Comparison of ENCODE assay signal across 2 cellular contexts in the genomic region with DNA sequence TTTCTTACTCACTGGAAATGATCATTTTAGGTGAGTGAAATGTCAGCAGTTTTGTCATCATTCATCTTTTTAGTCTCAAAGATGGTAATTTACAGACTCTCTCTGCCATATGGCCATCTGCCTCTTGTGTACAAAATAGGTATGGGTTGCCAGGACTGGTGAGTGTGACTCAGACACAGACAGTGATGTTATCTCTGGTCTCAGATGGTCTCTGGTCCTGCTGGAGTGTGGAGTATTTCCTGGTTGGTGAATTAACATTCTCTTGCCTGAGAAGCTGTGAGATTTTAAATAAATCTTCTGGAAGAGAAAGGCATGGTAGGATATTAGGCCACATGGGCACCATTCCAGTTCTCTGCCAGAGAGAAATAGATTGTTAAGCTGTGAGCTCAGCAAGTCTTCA.
TF ChIP-seq lines count a peak whose summit lies in the region.

No MANE protein-coding gene starts in this region.

TF ChIP-seq in HCT116, 20 proteins besides CTCF, POLR2A, EP300 and RAD21:
- TF ChIP-seq EZH2phosphoT487 (IDR thresholded peaks at IDR 0.05; ENCODE audit: borderline replicate concordance) (no peak), YY1 (IDR thresholded peaks at IDR 0.05; ENCODE audit: extremely low read depth, insufficient replicate concordance, low read depth, low read length) (no peak), ELF1 (IDR thresholded peaks at IDR 0.05; ENCODE audit: borderline replicate concordance, low read depth) (no peak), CBX3 (IDR thresholded peaks at IDR 0.05; ENCODE audit: low read depth) (no peak), ZNF274 (IDR thresholded peaks at IDR 0.05; ENCODE audit: low read depth, low read length) (no peak), ATF3 (IDR thresholded peaks at IDR 0.05) (no peak), MAX (IDR thresholded peaks at IDR 0.05) (no peak), SRF (IDR thresholded peaks at IDR 0.05; ENCODE audit: low read depth) (no peak), FOSL1 (IDR thresholded peaks at IDR 0.05; ENCODE audit: low read depth) (no peak), EZH2 (IDR thresholded peaks at IDR 0.05) (no peak), POLR2AphosphoS5 (IDR thresholded peaks at IDR 0.05; ENCODE audit: low read depth, low read length) (no peak), REST (IDR thresholded peaks at IDR 0.05; ENCODE audit: low read depth) (no peak), JUND (IDR thresholded peaks at IDR 0.05) (no peak), SP1 (IDR thresholded peaks at IDR 0.05; ENCODE audit: low read depth) (no peak), SIN3A (IDR thresholded peaks at IDR 0.05; ENCODE audit: low read depth) (no peak), TCF7L2 (IDR thresholded peaks at IDR 0.05; ENCODE audit: borderline replicate concordance, extremely low read depth, insufficient read depth, insufficient read length) (no peak), ZFX (IDR thresholded peaks at IDR 0.05) (no peak)
TF ChIP-seq in HCT116: peak in this region for 0.

TF ChIP-seq in SK-N-SH, 30 proteins besides CTCF, POLR2A, EP300 and RAD21:
- TF ChIP-seq NFIC (IDR thresholded peaks at IDR 0.05; ENCODE audit: borderline replicate concordance) (peak; percentile 44; the same call in 1 of the 2 replicates), EZH2phosphoT487 (IDR thresholded peaks at IDR 0.05; ENCODE audit: borderline replicate concordance, low read depth) (no peak), NRF1 (IDR thresholded peaks at IDR 0.05; ENCODE audit: low read depth, low read length) (no peak), TCF12 (IDR thresholded peaks at IDR 0.05) (peak; percentile 87), RCOR1 (IDR thresholded peaks at IDR 0.05; ENCODE audit: low read length) (no peak), TEAD4 (IDR thresholded peaks at IDR 0.05; ENCODE audit: borderline replicate concordance, insufficient read depth) (0 out of 2 replicates have a peak, but pooled peaks have one; percentile 9), TAF1 (IDR thresholded peaks at IDR 0.05; ENCODE audit: borderline replicate concordance, low read depth, low read length) (no peak), FOXM1 (IDR thresholded peaks at IDR 0.05; ENCODE audit: low read depth) (no peak), SMC3 (IDR thresholded peaks at IDR 0.05; ENCODE audit: low read depth, low read length) (no peak), FOXJ3 (CRISPR knock-in tag; IDR thresholded peaks at IDR 0.05) (no peak), MEF2A (IDR thresholded peaks at IDR 0.05; ENCODE audit: borderline replicate concordance, low read depth) (no peak), JUND (IDR thresholded peaks at IDR 0.05) (peak; percentile 47; the same call in 1 of the 2 replicates), USF1 (IDR thresholded peaks at IDR 0.05; ENCODE audit: borderline replicate concordance, low read depth) (no peak), FOSL2 (IDR thresholded peaks at IDR 0.05; ENCODE audit: borderline replicate concordance, low read depth) (peak; percentile 28; the same call in 1 of the 2 replicates), ELF1 (IDR thresholded peaks at IDR 0.05) (0 out of 2 replicates have a peak, but pooled peaks have one; percentile 31), POLR2AphosphoS5 (IDR thresholded peaks at IDR 0.05; ENCODE audit: low read depth, low read length) (no peak), GATA2 (CRISPR knock-in tag; IDR thresholded peaks at IDR 0.05) (no peak), RXRA (IDR thresholded peaks at IDR 0.05; ENCODE audit: borderline replicate concordance, low read depth) (no peak), GABPA (IDR thresholded peaks at IDR 0.05; ENCODE audit: low read depth) (no peak), SIN3A (IDR thresholded peaks at IDR 0.05; ENCODE audit: borderline replicate concordance, low read depth, low read length) (no peak), MXI1 (IDR thresholded peaks at IDR 0.05; ENCODE audit: low read depth, low read length) (no peak)
- TF ChIP-seq, protein P1, sequence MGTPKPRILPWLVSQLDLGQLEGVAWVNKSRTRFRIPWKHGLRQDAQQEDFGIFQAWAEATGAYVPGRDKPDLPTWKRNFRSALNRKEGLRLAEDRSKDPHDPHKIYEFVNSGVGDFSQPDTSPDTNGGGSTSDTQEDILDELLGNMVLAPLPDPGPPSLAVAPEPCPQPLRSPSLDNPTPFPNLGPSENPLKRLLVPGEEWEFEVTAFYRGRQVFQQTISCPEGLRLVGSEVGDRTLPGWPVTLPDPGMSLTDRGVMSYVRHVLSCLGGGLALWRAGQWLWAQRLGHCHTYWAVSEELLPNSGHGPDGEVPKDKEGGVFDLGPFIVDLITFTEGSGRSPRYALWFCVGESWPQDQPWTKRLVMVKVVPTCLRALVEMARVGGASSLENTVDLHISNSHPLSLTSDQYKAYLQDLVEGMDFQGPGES (IDR thresholded peaks at IDR 0.05; ENCODE audit: low read depth, low read length), result no peak
- TF ChIP-seq, protein P2, sequence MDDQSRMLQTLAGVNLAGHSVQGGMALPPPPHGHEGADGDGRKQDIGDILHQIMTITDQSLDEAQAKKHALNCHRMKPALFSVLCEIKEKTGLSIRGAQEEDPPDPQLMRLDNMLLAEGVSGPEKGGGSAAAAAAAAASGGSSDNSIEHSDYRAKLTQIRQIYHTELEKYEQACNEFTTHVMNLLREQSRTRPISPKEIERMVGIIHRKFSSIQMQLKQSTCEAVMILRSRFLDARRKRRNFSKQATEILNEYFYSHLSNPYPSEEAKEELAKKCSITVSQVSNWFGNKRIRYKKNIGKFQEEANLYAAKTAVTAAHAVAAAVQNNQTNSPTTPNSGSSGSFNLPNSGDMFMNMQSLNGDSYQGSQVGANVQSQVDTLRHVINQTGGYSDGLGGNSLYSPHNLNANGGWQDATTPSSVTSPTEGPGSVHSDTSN (IDR thresholded peaks at IDR 0.05), result peak; percentile 54
- TF ChIP-seq, protein P3, sequence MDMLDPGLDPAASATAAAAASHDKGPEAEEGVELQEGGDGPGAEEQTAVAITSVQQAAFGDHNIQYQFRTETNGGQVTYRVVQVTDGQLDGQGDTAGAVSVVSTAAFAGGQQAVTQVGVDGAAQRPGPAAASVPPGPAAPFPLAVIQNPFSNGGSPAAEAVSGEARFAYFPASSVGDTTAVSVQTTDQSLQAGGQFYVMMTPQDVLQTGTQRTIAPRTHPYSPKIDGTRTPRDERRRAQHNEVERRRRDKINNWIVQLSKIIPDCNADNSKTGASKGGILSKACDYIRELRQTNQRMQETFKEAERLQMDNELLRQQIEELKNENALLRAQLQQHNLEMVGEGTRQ (IDR thresholded peaks at IDR 0.05; ENCODE audit: borderline replicate concordance, low read depth, low read length), result no peak
